In genomic region chr6:117142995-117143394, GRCh38 we compare ENCODE assay signal across 27 cellular contexts.
"Had no signal": no experiment of that assay in that cellular context is flagged by ENCODE, and none has a peak within 500 bp of the region (broad histone marks: within the 10 kb centered on the region; RNA-seq: fewer than 3 reads in every experiment).

No MANE protein-coding gene starts in this region.

- H3K36me3 ChIP-seq: brain microvascular endothelial cell, gastroesophageal sphincter, lower lobe of right lung, pancreas, prostate gland, tibial nerve had no signal

- ATAC-seq: effector memory CD8-positive, alpha-beta T cell; gastroesophageal sphincter; lower lobe of right lung; naive thymus-derived CD8-positive, alpha-beta T cell; pancreas had no signal

- H3K9me3 ChIP-seq: gastroesophageal sphincter, lower lobe of right lung, pancreas, prostate gland, tibial nerve had no signal

- H3K27me3 ChIP-seq: brain microvascular endothelial cell, gastroesophageal sphincter, pancreas, tibial nerve had no signal

- H3K4me3 ChIP-seq: gastroesophageal sphincter, lower lobe of right lung, pancreas, prostate gland, tibial nerve had no signal

- DNase-seq: activated CD4-positive, alpha-beta memory T cell treated with anti-CD3 and anti-CD28 coated beads, Interleukin-2, amount 10 ng/mL, durations not matched to agents 7 days and 5 days; activated CD4-positive, alpha-beta T cell treated with anti-CD3 and anti-CD28 coated beads, Interleukin-2, amount 10 ng/mL, durations not matched to agents 7 days and 5 days; activated CD8-positive, alpha-beta memory T cell treated with anti-CD3 and anti-CD28 coated beads, Interleukin-2, amount 50 U/mL, for 48 hours; activated gamma-delta T cell; activated naive CD4-positive, alpha-beta T cell treated with anti-CD3 and anti-CD28 coated beads, Interleukin-2, amount 10 ng/mL, durations not matched to agents 7 days and 5 days; activated T-cell treated with anti-CD3 and anti-CD28 coated beads, Interleukin-2, amount 50 U/mL, for 24 hours; amniotic stem cell; brain microvascular endothelial cell; caudate nucleus; cortex of kidney; effector memory CD8-positive, alpha-beta T cell; erythroblast; hypothalamus; immature natural killer cell; kidney; lower lobe of right lung; mesenchymal stem cell; naive thymus-derived CD8-positive, alpha-beta T cell; nucleus accumbens; pancreas; stimulated activated CD4-positive, alpha-beta T cell treated with anti-CD3 and anti-CD28 coated beads, Interleukin-2, amount 100 ng/mL, for 48 hours; stimulated activated naive CD4-positive, alpha-beta T cell treated with Interleukin-2 at 50 U/mL for 16 hours; T-helper 1 cell had no signal

- H3K4me1 ChIP-seq: lower lobe of right lung, pancreas, prostate gland, tibial nerve had no signal

- H3K27ac ChIP-seq: brain microvascular endothelial cell, gastroesophageal sphincter, lower lobe of right lung, pancreas, prostate gland, tibial nerve, VCaP had no signal
